27 cellular contexts compared by ENCODE assay signal in the genomic region with DNA sequence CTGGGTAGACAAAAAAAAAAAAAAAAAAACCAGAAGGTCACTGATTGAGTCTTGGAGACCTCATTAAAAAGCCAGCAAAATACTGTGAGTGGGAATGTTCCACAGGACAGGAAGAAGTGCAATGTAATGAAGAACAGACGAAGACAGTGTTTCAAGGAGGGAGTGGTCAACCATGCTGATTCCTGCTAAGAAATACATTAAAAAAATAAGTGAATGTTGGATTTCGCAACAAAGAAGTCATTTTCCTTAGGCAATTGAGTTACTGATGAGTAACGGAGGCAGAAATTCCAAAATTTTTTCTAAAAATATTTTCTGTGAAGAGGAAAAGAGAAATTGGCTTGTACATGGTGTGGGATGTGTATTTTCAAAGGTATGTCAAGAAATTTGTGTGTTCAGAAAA.
DNase-seq lines count a peak whose midpoint lies in the region; ATAC-seq and TF ChIP-seq lines count a peak whose summit lies in the region.
"Had no signal": no experiment of that assay in that cellular context is flagged by ENCODE, and none has a peak within 500 bp of the region (broad histone marks: within the 10 kb centered on the region; RNA-seq: fewer than 3 reads in every experiment).

No MANE protein-coding gene starts in this region.

- WGBS in mammary epithelial cell (ENCODE audit: low coverage, missing lambda C conversion rate): 54% methylated on average over 3 of the region's 3 CpGs

- in situ Hi-C loops in mammary epithelial cell (cut with MboI; ENCODE audit: low sequenced_read_pairs in 2 of 2): no loop called here

- ATAC-seq in left colon: no peak
- no peak for ATAC-seq in sciatic nerve
- ATAC-seq in GM19351 (IDR thresholded peaks at IDR 0.05; ENCODE audit: unreplicated experiment): no peak
- ATAC-seq: activated naive CD8-positive, alpha-beta T cell treated with anti-CD3 and anti-CD28 coated beads, Interleukin-2, amount 50 U/mL, for 24 hours; gastroesophageal sphincter; K562; naive thymus-derived CD8-positive, alpha-beta T cell; T-cell had no signal

- H3K9ac ChIP-seq in mammary epithelial cell (ENCODE audit: insufficient read depth, low read length): no peak overlapping the region

- H3K36me3 ChIP-seq in mammary epithelial cell (ENCODE audit: insufficient read depth, low read length) (no peaks in the 10 kb centered on the region), MG63 (no peaks in the 10 kb centered on the region)
- H3K36me3 ChIP-seq: cardiac muscle cell, gastroesophageal sphincter, Peyer's patch had no signal

- H3K27me3 ChIP-seq in mammary epithelial cell (ENCODE audit: insufficient read depth, low read length) (peaks cover 2% of the 10 kb centered on the region), MG63 (no peaks in the 10 kb centered on the region)
- H3K27me3 ChIP-seq: cardiac muscle cell, gastroesophageal sphincter, Peyer's patch had no signal

- H3K9me3 ChIP-seq in mammary epithelial cell (replicated peaks; ENCODE audit: insufficient read depth, low read length): no peaks in the 10 kb centered on the region
- no peaks in the 10 kb centered on the region for H3K9me3 ChIP-seq in MG63
- H3K9me3 ChIP-seq: gastroesophageal sphincter, Peyer's patch had no signal

- dilution Hi-C loops in mammary epithelial cell (cut with HindIII; ENCODE audit: low sequenced_read_pairs): no loop called here

- no peaks in the 10 kb centered on the region for H3K79me2 ChIP-seq in mammary epithelial cell (ENCODE audit: insufficient read depth, low read length)

- TF ChIP-seq CTCF in AG09319 (IDR thresholded peaks at IDR 0.05; ENCODE audit: low read depth, low read length) (no peak), HFF-Myc (IDR thresholded peaks at IDR 0.05; ENCODE audit: low read depth, low read length, missing control alignments) (no peak), mammary epithelial cell (conservative IDR thresholded peaks at IDR 0.05 in 1 of 2, IDR thresholded peaks at IDR 0.05 in 1 of 2; ENCODE audit: extremely low read depth in 1 of 2, insufficient read depth in 1 of 2, low read depth in 1 of 2, low read length in 2 of 2) (no peak), fibroblast of villous mesenchyme (IDR thresholded peaks at IDR 0.05; ENCODE audit: insufficient read depth, low read depth, low read length) (no peak)

- CTCF ChIA-PET in mammary epithelial cell (lab: Charles Lee; ENCODE audit: low non-redundant PET): no interaction called here

- intact Hi-C loops in mammary epithelial cell (cut with micrococcal nuclease) (loop anchor here (5.0 kb wide), 1 partner anchor 34 kb away; no protein-coding TSS in a partner anchor), left colon (cut with DNase I, micrococcal nuclease) (no loop called here), sciatic nerve (cut with DNase I) (no loop called here)

- no peak overlapping the region for H2AFZ ChIP-seq in mammary epithelial cell (ENCODE audit: low read depth, low read length)

- no peak overlapping the region for H3K27ac ChIP-seq in mammary epithelial cell (ENCODE audit: insufficient read depth, low read depth, low read length)
- H3K27ac ChIP-seq: cardiac muscle cell, gastroesophageal sphincter, Peyer's patch had no signal

- peaks cover 6% of the 10 kb centered on the region for H3K4me1 ChIP-seq in mammary epithelial cell (ENCODE audit: insufficient read depth, low read length)
- H3K4me1 ChIP-seq: gastroesophageal sphincter, Peyer's patch had no signal

- no peaks in the 10 kb centered on the region for H4K20me1 ChIP-seq in mammary epithelial cell (ENCODE audit: insufficient read depth, low read length)

- no TSS peak for BruUV-seq in mammary epithelial cell (replicated peaks; lab: Mats Ljungman, UMichigan)

- H3K4me3 ChIP-seq in HFF-Myc (replicated peaks; ENCODE audit: low read depth, low read length) (no peak overlapping the region), mammary epithelial cell (replicated peaks in 1 of 3; ENCODE audit: insufficient read depth in 1 of 3, low read depth in 2 of 3, low read length in 3 of 3) (no peak overlapping the region), fibroblast of villous mesenchyme (ENCODE audit: low read depth, low read length) (no peak overlapping the region), MG63 (no peak overlapping the region)
- H3K4me3 ChIP-seq: cardiac muscle cell, gastroesophageal sphincter, K562, Peyer's patch, smooth muscle cell had no signal

- peak overlapping the region; percentile 9 for H3K4me2 ChIP-seq in mammary epithelial cell (ENCODE audit: insufficient read depth, low read depth, low read length)
- H3K4me2 ChIP-seq: smooth muscle cell had no signal

- DNase-seq in AG09319 (ENCODE audit: extremely low read depth, low read depth): peak; percentile 36
- DNase-seq in HFF-Myc (ENCODE audit: extremely low read depth, low read depth): peak; percentile 2
- peak; percentile 55 for DNase-seq in mammary epithelial cell
- DNase-seq in fibroblast of villous mesenchyme (ENCODE audit: low read depth): peak; percentile 29
- no peak for DNase-seq in left colon
- DNase-seq in MG63: no peak
- DNase-seq in sciatic nerve (ENCODE audit: low spot score): no peak
- DNase-seq: activated CD4-positive, CD25-positive, alpha-beta regulatory T cell treated with anti-CD3 and anti-CD28 coated beads, Interleukin-2, amount 50 U/mL, for 72 hours; activated gamma-delta T cell; activated naive CD8-positive, alpha-beta T cell treated with anti-CD3 and anti-CD28 coated beads, Interleukin-2, amount 50 U/mL, for 24 hours; activated T-cell treated with anti-CD3 and anti-CD28 coated beads, Interleukin-2, amount 50 U/mL, for 1 hour; cortex of kidney; islet precursor cell; midbrain; naive thymus-derived CD8-positive, alpha-beta T cell; NCI-H1436 treated with DMSO at 0.1 percent for 48 hours; NCI-H2107; NCI-H524; occipital lobe; Peyer's patch; stimulated activated CD4-positive, alpha-beta T cell treated with anti-CD3 and anti-CD28 coated beads, Interleukin-2, amount 100 ng/mL, for 24 hours; T-cell had no signal

Comparison
In these comparisons a context has a peak if more than half of its experiments do, and no peak if none do; other contexts are left out.
1. DNase-seq: peak in AG09319 (single experiment), HFF-Myc (single experiment), mammary epithelial cell (single experiment) and fibroblast of villous mesenchyme (single experiment); none in left colon (0 of 2), MG63 (single experiment) and sciatic nerve (single experiment).